Comparison of ENCODE assay signal across 8 cellular contexts in the genomic region with DNA sequence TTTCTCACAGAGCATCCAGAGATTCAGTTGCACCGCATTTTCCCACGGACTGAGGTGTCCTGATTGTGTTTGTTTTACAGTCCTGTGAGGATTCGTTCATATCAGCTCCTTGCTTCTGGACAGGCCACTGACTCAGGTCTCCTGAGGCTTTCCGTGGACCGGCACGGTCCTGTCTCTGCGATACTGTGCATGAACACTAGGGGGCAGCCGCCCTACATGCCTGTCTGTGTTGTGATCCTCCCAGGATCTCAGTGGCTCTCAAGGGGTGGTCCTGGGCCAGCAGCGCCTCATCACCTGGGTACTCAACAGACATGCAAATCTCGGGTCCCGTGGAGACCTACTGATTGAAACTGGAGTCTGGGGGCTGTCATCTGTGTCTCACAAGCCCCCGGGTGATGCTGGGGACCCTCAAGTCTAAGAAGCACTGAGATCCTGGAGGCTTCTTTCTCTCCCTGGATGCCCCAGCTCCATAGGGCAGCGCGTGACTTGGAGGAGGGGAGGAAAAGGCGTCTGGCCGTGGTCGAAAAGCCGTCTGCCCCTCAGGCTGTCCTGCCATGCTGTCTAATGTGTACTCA. TPM values are rescaled to one million over a fixed set of nuclear protein-coding genes. Genes with fewer than 3 reads are reported as not detected.
DNase-seq lines count a peak whose midpoint lies in the region; ATAC-seq and TF ChIP-seq lines count a peak whose summit lies in the region.

No MANE protein-coding gene starts in this region.

- no peak overlapping the region for H3K4me3 Mint-ChIP-seq in activated CD8-positive, alpha-beta T cell treated with anti-CD3 and anti-CD28 coated beads for 36 hours

- peaks cover 4% of the 10 kb centered on the region for H3K27me3 Mint-ChIP-seq in activated CD8-positive, alpha-beta T cell treated with anti-CD3 and anti-CD28 coated beads for 36 hours

- POLR2A ChIA-PET in activated CD8-positive, alpha-beta T cell treated with anti-CD3 and anti-CD28 coated beads for 36 hours (lab: Charles Lee), result interaction anchor here (0.6 to 1.5 kb wide), 6 partner anchors 14 to 261 kb away, joined by 3 to 5 read pairs (median 4); no protein-coding TSS in a partner anchor

- H3K9me3 Mint-ChIP-seq in activated CD8-positive, alpha-beta T cell treated with anti-CD3 and anti-CD28 coated beads for 36 hours, result no peaks in the 10 kb centered on the region

- H3K36me3 Mint-ChIP-seq in activated CD8-positive, alpha-beta T cell treated with anti-CD3 and anti-CD28 coated beads for 36 hours (ENCODE audit: low read depth), result no peaks in the 10 kb centered on the region

- H3K4me1 Mint-ChIP-seq in activated CD8-positive, alpha-beta T cell treated with anti-CD3 and anti-CD28 coated beads for 36 hours (ENCODE audit: low read depth), result peaks cover 9% of the 10 kb centered on the region

- DNase-seq in 8988T, result peak; percentile 38
- peak; percentile 75 for DNase-seq in GM13976 (ENCODE audit: low spot score)
- DNase-seq in NCI-H748 (lab: John Stamatoyannopoulos, UW; ENCODE audit: unreplicated experiment), result peak; percentile 54
- peak; percentile 90 for DNase-seq in activated CD8-positive, alpha-beta T cell treated with anti-CD3 and anti-CD28 coated beads for 36 hours
- peak; percentile 91 for DNase-seq in ecto neural progenitor cell (ENCODE audit: low spot score)
- DNase-seq in medulla oblongata (ENCODE audit: extremely low spot score), result peak; percentile 85
- DNase-seq in stimulated activated CD8-positive, alpha-beta memory T cell treated with anti-CD3 and anti-CD28 coated beads, Interleukin-12 subunit alpha, Interleukin-12 subunit beta, amount 100 ng/mL, for 24 hours (ENCODE audit: extremely low read depth), result peak; percentile 65

- ATAC-seq in HG03066 (IDR thresholded peaks at IDR 0.05; ENCODE audit: low read depth, unreplicated experiment), result peak; percentile 47
- peak; percentile 100 for ATAC-seq in activated CD8-positive, alpha-beta T cell treated with anti-CD3 and anti-CD28 coated beads for 36 hours

- CTCF ChIA-PET in activated CD8-positive, alpha-beta T cell treated with anti-CD3 and anti-CD28 coated beads for 36 hours (lab: Charles Lee), result interaction anchor here (0.6 to 3.0 kb wide), 68 partner anchors 9 to 442 kb away, joined by 3 to 116 read pairs (median 5); a partner anchor contains a TSS

- in situ Hi-C loops in GM13976 (cut with MboI; ENCODE audit: low sequenced_read_pairs, unreplicated experiment), result loop anchor here (5.0 to 10.0 kb wide), 2 partner anchors 217 to 424 kb away; no protein-coding TSS in a partner anchor

- peak; percentile 97 for TF ChIP-seq CTCF in GM13976 (IDR thresholded peaks at IDR 0.05; ENCODE audit: borderline replicate concordance, control extremely low read depth, extremely low read depth, insufficient read depth, missing control alignments)
- peak; percentile 99 for TF ChIP-seq CTCF in activated CD8-positive, alpha-beta T cell treated with anti-CD3 and anti-CD28 coated beads for 36 hours (IDR thresholded peaks at IDR 0.05)

- intact Hi-C loops in activated CD8-positive, alpha-beta T cell treated with anti-CD3 and anti-CD28 coated beads for 36 hours (cut with micrococcal nuclease), result loop anchor here (2.0 to 5.0 kb wide), 3 partner anchors 220 to 427 kb away; a partner anchor contains a TSS

- H3K27ac Mint-ChIP-seq in activated CD8-positive, alpha-beta T cell treated with anti-CD3 and anti-CD28 coated beads for 36 hours, result no peak overlapping the region

RNA-seq across cellular contexts. Expression of a gene that starts 28.9 kb away (rescaled TPM):
- total RNA-seq in activated CD8-positive, alpha-beta T cell treated with anti-CD3 and anti-CD28 coated beads for 36 hours, result 1 to 10 TPM in 1 of 2 experiments, not detected in 1; 1.1 TPM

Comparison
In these comparisons a context has a peak if more than half of its experiments do, and no peak if none do; other contexts are left out.
1. Peak in every context shown above with its lines: DNase-seq and ATAC-seq.
2. DNase-seq: peak in every context shown above with its lines; median percentile 91 in ecto neural progenitor cell; 90 in activated CD8-positive, alpha-beta T cell treated with anti-CD3 and anti-CD28 coated beads for 36 hours; 85 in medulla oblongata; 75 in GM13976; 65 in stimulated activated CD8-positive, alpha-beta memory T cell treated with anti-CD3 and anti-CD28 coated beads, Interleukin-12 subunit alpha, Interleukin-12 subunit beta, amount 100 ng/mL, for 24 hours; 54 in NCI-H748; 38 in 8988T.